ENCODE assay signal across 8 cellular contexts in the genomic region with DNA sequence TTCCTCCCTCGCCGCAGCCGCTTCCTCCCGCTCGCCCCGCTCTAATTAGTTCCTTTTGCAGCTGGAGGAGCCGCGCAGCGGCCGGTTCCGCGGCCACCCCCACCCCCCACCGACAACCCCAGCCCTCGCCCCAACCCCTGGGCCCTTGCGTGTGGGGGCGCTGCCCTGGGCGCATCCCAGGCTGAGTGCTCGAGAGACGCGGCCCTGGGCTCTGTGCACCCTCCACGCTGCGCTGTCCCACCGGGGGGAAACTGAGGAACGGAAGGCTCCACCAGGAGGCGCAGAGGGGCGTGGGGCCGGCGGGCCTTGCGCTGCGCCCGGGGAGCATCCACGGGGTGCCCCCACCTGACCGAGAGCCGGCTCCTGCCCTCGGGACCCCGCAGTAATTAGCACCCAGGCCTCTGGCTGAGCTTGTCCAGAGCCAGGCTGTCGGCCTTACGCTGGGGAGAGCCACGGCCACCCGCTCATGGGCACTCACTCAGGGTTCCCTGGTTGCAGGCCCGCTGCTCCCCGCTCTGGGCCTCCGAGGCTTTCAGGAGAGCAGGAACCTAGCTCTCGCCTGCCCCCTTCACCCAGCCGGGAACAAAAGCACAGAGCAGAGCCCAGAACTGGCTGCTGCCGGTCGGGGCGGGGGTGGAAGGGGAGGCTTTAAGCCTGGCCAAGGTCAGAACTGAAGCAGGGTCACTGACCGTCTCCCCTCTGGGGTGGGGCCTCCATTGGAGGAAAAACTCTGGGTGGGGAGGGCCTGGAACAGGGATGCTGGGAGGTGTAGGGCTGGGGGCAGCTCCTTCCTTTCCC. TPM values are rescaled to one million over a fixed set of nuclear protein-coding genes. Genes with fewer than 3 reads are reported as not detected.
DNase-seq lines count a peak whose midpoint lies in the region; ATAC-seq and TF ChIP-seq lines count a peak whose summit lies in the region.

No MANE protein-coding gene starts in this region.

- intact Hi-C loops in breast epithelium (cut with DNase I; ENCODE audit: low total_unique reads), result loop anchor here (10.0 kb wide), 1 partner anchor 53 kb away; a partner anchor contains a TSS

- no peak for TF ChIP-seq POLR2A in breast epithelium (IDR thresholded peaks at IDR 0.05)

- peaks cover 5% of the 10 kb centered on the region for H3K4me1 Mint-ChIP-seq in T-helper 17 cell

- TF ChIP-seq CTCF in AG09319 (IDR thresholded peaks at IDR 0.05; ENCODE audit: low read depth, low read length) (peak; percentile 67), HFF-Myc (IDR thresholded peaks at IDR 0.05; ENCODE audit: low read depth, low read length, missing control alignments) (peak; percentile 52), breast epithelium (IDR thresholded peaks at IDR 0.05) (peak; percentile 39 to 69 (median 60))

- ATAC-seq in T-helper 17 cell (peak; percentile 78), HG03469 (IDR thresholded peaks at IDR 0.05; ENCODE audit: unreplicated experiment) (no peak)

- no peaks in the 10 kb centered on the region for H3K27me3 ChIP-seq in breast epithelium

- peak overlapping the region; percentile 88 to 96 for H3K27ac ChIP-seq in breast epithelium

- peak overlapping the region; percentile 37 for H3K27ac Mint-ChIP-seq in T-helper 17 cell

- DNase-seq in AG09319 (ENCODE audit: extremely low read depth, low read depth) (peak; percentile 45), HFF-Myc (ENCODE audit: extremely low read depth, low read depth) (no peak), T-helper 17 cell (peak in 2 of 3 donors; percentile 29 to 42), breast epithelium (ENCODE audit: low spot score in 2 of 2) (peak; percentile 76 to 84), iPS DF 19.7 (ENCODE audit: low read depth, low spot score) (peak; percentile 59), putamen (ENCODE audit: low spot score) (peak; percentile 65), NCI-H1436 (lab: John Stamatoyannopoulos, UW) (no peak)

- no peaks in the 10 kb centered on the region for H3K36me3 Mint-ChIP-seq in T-helper 17 cell (ENCODE audit: low read depth)

- H3K36me3 ChIP-seq in breast epithelium, result no peaks in the 10 kb centered on the region

- H3K4me3 ChIP-seq in HFF-Myc (replicated peaks; ENCODE audit: low read depth, low read length) (peak overlapping the region; percentile 36), breast epithelium (peak overlapping the region; percentile 45 to 70 (median 63))

- H3K4me3 Mint-ChIP-seq in T-helper 17 cell, result peak overlapping the region; percentile 74

- H3K4me1 ChIP-seq in breast epithelium, result peaks cover 18 to 36% of the 10 kb centered on the region in 2 donors

- H3K9me3 ChIP-seq in T-helper 17 cell (ENCODE audit: control insufficient read depth, low read length, poor library complexity, severe bottlenecking) (no peaks in the 10 kb centered on the region), breast epithelium (no peaks in the 10 kb centered on the region)

- no peaks in the 10 kb centered on the region for H3K27me3 Mint-ChIP-seq in T-helper 17 cell

RNA-seq across cellular contexts. Expression of a gene that starts 12.1 kb away (rescaled TPM):
- total RNA-seq in T-helper 17 cell (under 1 TPM; 0.10 to 0.29 TPM), breast epithelium (1 to 10 TPM in 2 of 3 donors, under 1 TPM in 1; 0.96 to 3.9 (median 1.5) TPM)

RNA-seq across cellular contexts. Expression of a gene that starts 23.1 kb away (rescaled TPM):
- total RNA-seq in T-helper 17 cell (10 to 100 TPM; 32.3 to 41.4 TPM), breast epithelium (10 to 100 TPM; 24.9 to 52.4 (median 49.9) TPM)

RNA-seq across cellular contexts. Expression of a gene that starts 43.7 kb away (rescaled TPM):
- under 1 TPM; 0.55 to 0.57 TPM for total RNA-seq in T-helper 17 cell
- total RNA-seq in breast epithelium, result 10 to 100 TPM; 14.8 to 28.5 (median 16.1) TPM

RNA-seq across cellular contexts. Expression of a gene that starts 55.2 kb away (rescaled TPM):
- total RNA-seq in T-helper 17 cell (10 to 100 TPM in 1 of 2 donors, 1 to 10 TPM in 1; 9.8 to 14.1 TPM), breast epithelium (1 to 10 TPM; 4.6 to 7.2 (median 6.2) TPM)

Comparison
In these comparisons a context has a peak if more than half of its experiments do, and no peak if none do; other contexts are left out.
1. DNase-seq: peak in AG09319 (single experiment), T-helper 17 cell (2 of 3), breast epithelium (2 of 2), iPS DF 19.7 (single experiment) and putamen (single experiment); none in HFF-Myc (single experiment) and NCI-H1436 (single experiment).
2. RNA of a gene that starts 43.7 kb away (total RNA-seq): 14.8 to 28.5 TPM in breast epithelium; 0.55 to 0.57 TPM in T-helper 17 cell; every median in the first group is over 10 times any median in the second.
3. Peak in every context shown above with its lines, with median percentiles within 50 percentile points of each other: CTCF ChIP-seq.